In genomic region chrX:47129157-47129878, GRCh38 we compare ENCODE assay signal across 8 cellular contexts. TPM values are rescaled to one million over a fixed set of nuclear protein-coding genes. Genes with fewer than 3 reads are reported as not detected.
DNase-seq lines count a peak whose midpoint lies in the region; ATAC-seq, FAIRE-seq and TF ChIP-seq lines count a peak whose summit lies in the region.

No MANE protein-coding gene starts in this region.

- ATAC-seq in naive thymus-derived CD8-positive, alpha-beta T cell, result peak; percentile 98
- ATAC-seq in stimulated activated naive B cell treated with anti-CD40 and anti-IgM and Interleukin-4, amounts not matched to agents 10 μg/mL and 1 μg/mL and 100 μg/mL, for 72 hours (replicated peaks), result peak; percentile 98 to 99

- H3K4me3 ChIP-seq in DOHH2 (ENCODE audit: low read length) (peak overlapping the region; percentile 91), GM23248 (peak overlapping the region; percentile 87), Karpas-422 (ENCODE audit: low read length) (peak overlapping the region; percentile 78), fibroblast of mammary gland (ENCODE audit: control insufficient read depth, low read depth, low read length) (peak overlapping the region; percentile 68)

- peaks cover 0 to 2% (median 0%) of the 10 kb centered on the region in 9 donors for H3K9me3 Mint-ChIP-seq in naive thymus-derived CD8-positive, alpha-beta T cell
- H3K9me3 Mint-ChIP-seq in stimulated activated naive B cell treated with anti-CD40 and anti-IgM and Interleukin-4, amounts not matched to agents 10 μg/mL and 1 μg/mL and 100 μg/mL, for 72 hours, result no peaks in the 10 kb centered on the region

- H2AFZ ChIP-seq in GM23248, result peak overlapping the region; percentile 99
- H2AFZ ChIP-seq in Karpas-422 (ENCODE audit: low read length), result peak overlapping the region; percentile 87

- TF ChIP-seq CTCF in DOHH2 (IDR thresholded peaks at IDR 0.05; ENCODE audit: low read depth, low read length, poor library complexity, severe bottlenecking), result no peak
- no peak for TF ChIP-seq CTCF in fibroblast of mammary gland (conservative IDR thresholded peaks at IDR 0.05; ENCODE audit: control insufficient read depth, insufficient read depth, low read depth, low read length)

- H3K9me3 ChIP-seq in DOHH2 (ENCODE audit: control insufficient read depth, insufficient read depth, low read length) (no peaks in the 10 kb centered on the region), GM23248 (ENCODE audit: low read depth) (no peaks in the 10 kb centered on the region), Karpas-422 (ENCODE audit: low read length) (no peaks in the 10 kb centered on the region)

- H3F3A ChIP-seq in DOHH2 (ENCODE audit: control insufficient read depth, insufficient read depth) (no peaks in the 10 kb centered on the region), GM23248 (ENCODE audit: insufficient read depth) (no peaks in the 10 kb centered on the region)

- H4K20me1 ChIP-seq in DOHH2 (ENCODE audit: control insufficient read depth, insufficient read depth, low read depth, low read length), result no peaks in the 10 kb centered on the region
- no peaks in the 10 kb centered on the region for H4K20me1 ChIP-seq in GM23248 (ENCODE audit: insufficient read depth)
- no peaks in the 10 kb centered on the region for H4K20me1 ChIP-seq in Karpas-422 (ENCODE audit: insufficient read depth, low read depth, low read length)

- H3K27me3 ChIP-seq in DOHH2 (ENCODE audit: control insufficient read depth, low read length) (no peaks in the 10 kb centered on the region), GM23248 (replicated peaks; ENCODE audit: insufficient read depth) (no peaks in the 10 kb centered on the region), Karpas-422 (ENCODE audit: low read length) (no peaks in the 10 kb centered on the region)

- H3K27me3 Mint-ChIP-seq in naive thymus-derived CD8-positive, alpha-beta T cell, result no peaks in the 10 kb centered on the region
- H3K27me3 Mint-ChIP-seq in stimulated activated naive B cell treated with anti-CD40 and anti-IgM and Interleukin-4, amounts not matched to agents 10 μg/mL and 1 μg/mL and 100 μg/mL, for 72 hours, result no peaks in the 10 kb centered on the region

- H3K4me1 ChIP-seq in DOHH2 (ENCODE audit: control insufficient read depth, low read length), result 0 out of 2 replicates have a peak, but pooled peaks cover 3% of the 10 kb centered on the region
- H3K4me1 ChIP-seq in GM23248 (ENCODE audit: insufficient read depth), result no peaks in the 10 kb centered on the region
- H3K4me1 ChIP-seq in Karpas-422 (ENCODE audit: low read length), result no peaks in the 10 kb centered on the region

- peak overlapping the region; percentile 49; the same call in 1 of the 2 replicates for H3K27ac ChIP-seq in DOHH2 (ENCODE audit: low read depth, low read length)
- H3K27ac ChIP-seq in GM23248, result peak overlapping the region; percentile 63
- H3K27ac ChIP-seq in Karpas-422 (ENCODE audit: low read length), result peak overlapping the region; percentile 72

- H3K4me2 ChIP-seq in DOHH2 (ENCODE audit: low read length) (peak overlapping the region; percentile 49), GM23248 (ENCODE audit: unreplicated experiment) (peak overlapping the region; percentile 70), Karpas-422 (ENCODE audit: low read depth, low read length, poor library complexity, severe bottlenecking) (peak overlapping the region; percentile 70)

- no peaks in the 10 kb centered on the region for H3K36me3 Mint-ChIP-seq in naive thymus-derived CD8-positive, alpha-beta T cell
- no peaks in the 10 kb centered on the region for H3K36me3 Mint-ChIP-seq in stimulated activated naive B cell treated with anti-CD40 and anti-IgM and Interleukin-4, amounts not matched to agents 10 μg/mL and 1 μg/mL and 100 μg/mL, for 72 hours

- peak overlapping the region; percentile 92 to 99 (median 96) for H3K4me3 Mint-ChIP-seq in naive thymus-derived CD8-positive, alpha-beta T cell
- peak overlapping the region; percentile 91 to 99 for H3K4me3 Mint-ChIP-seq in stimulated activated naive B cell treated with anti-CD40 and anti-IgM and Interleukin-4, amounts not matched to agents 10 μg/mL and 1 μg/mL and 100 μg/mL, for 72 hours

- peak overlapping the region; percentile 90 to 98 (median 96) for H3K27ac Mint-ChIP-seq in naive thymus-derived CD8-positive, alpha-beta T cell
- H3K27ac Mint-ChIP-seq in stimulated activated naive B cell treated with anti-CD40 and anti-IgM and Interleukin-4, amounts not matched to agents 10 μg/mL and 1 μg/mL and 100 μg/mL, for 72 hours, result peak overlapping the region; percentile 92

- H3K36me3 ChIP-seq in DOHH2 (ENCODE audit: control insufficient read depth, low read length) (no peaks in the 10 kb centered on the region), GM23248 (ENCODE audit: low read depth) (no peaks in the 10 kb centered on the region), Karpas-422 (ENCODE audit: insufficient read depth, low read length) (no peaks in the 10 kb centered on the region)

- H3K9me2 ChIP-seq in DOHH2 (replicated peaks; ENCODE audit: control insufficient read depth, low read length), result no peaks in the 10 kb centered on the region
- H3K9me2 ChIP-seq in GM23248 (ENCODE audit: insufficient read depth), result no peaks in the 10 kb centered on the region
- no peaks in the 10 kb centered on the region for H3K9me2 ChIP-seq in Karpas-422 (replicated peaks; ENCODE audit: insufficient read depth, low read length)

- peak; percentile 91 for DNase-seq in GM23248
- peak; percentile 96 for DNase-seq in Karpas-422
- peak; percentile 85 for DNase-seq in RCC 7860 (ENCODE audit: low spot score)
- peak; percentile 63 to 75 for DNase-seq in activated T-helper 1 cell treated with anti-CD3 and anti-CD28 coated beads, Interleukin-2, amount 50 U/mL, for 16 hours (ENCODE audit: low read depth in 1 of 2, low spot score in 1 of 2)
- DNase-seq in fibroblast of mammary gland (ENCODE audit: low read depth), result peak; percentile 95
- peak; percentile 66 to 95 (median 90) for DNase-seq in naive thymus-derived CD8-positive, alpha-beta T cell
- peak; percentile 87 for DNase-seq in stimulated activated naive B cell treated with anti-CD40 and anti-IgM and Interleukin-4, amounts not matched to agents 10 μg/mL and 1 μg/mL and 100 μg/mL, for 72 hours

- H3K9ac ChIP-seq in GM23248 (peak overlapping the region; percentile 84), Karpas-422 (ENCODE audit: low read length) (peak overlapping the region; percentile 73)

- peak; percentile 88 for FAIRE-seq in RCC 7860 (lab: Jason Lieb, UNC)

- H3K4me1 Mint-ChIP-seq in naive thymus-derived CD8-positive, alpha-beta T cell, result peaks cover 0 to 12% (median 2%) of the 10 kb centered on the region in 4 donors
- peaks cover 0 to 4% of the 10 kb centered on the region in 2 donors for H3K4me1 Mint-ChIP-seq in stimulated activated naive B cell treated with anti-CD40 and anti-IgM and Interleukin-4, amounts not matched to agents 10 μg/mL and 1 μg/mL and 100 μg/mL, for 72 hours

- WGBS in GM23248 (ENCODE audit: low coverage in 1 of 2, low lambda C conversion rate in 2 of 2, missing lambda C conversion rate in 2 of 2), 2 experiments, result 0 to 1% methylated on average over 16 to 30 of the region's 31 CpGs

- in situ Hi-C loops in GM23248 (cut with MboI), result no loop called here

- POLR2A ChIA-PET in naive thymus-derived CD8-positive, alpha-beta T cell (lab: Charles Lee), result interaction anchor here (0.6 to 2.3 kb wide), 5 partner anchors 13 to 394 kb away, joined by 3 to 19 read pairs (median 3); partner anchors contain the start of genes CDK16, NDUFB11, RBM10 and USP11

- H3K79me2 ChIP-seq in DOHH2 (ENCODE audit: control insufficient read depth, low read length) (no peaks in the 10 kb centered on the region), GM23248 (ENCODE audit: insufficient read depth) (peaks cover 16% of the 10 kb centered on the region; the same call in 1 of the 2 replicates), Karpas-422 (ENCODE audit: low read length) (0 out of 2 replicates have a peak, but pooled peaks cover 7% of the 10 kb centered on the region)

RNA-seq across cellular contexts. Expression of gene NDUFB11, which starts 15.2 kb away (rescaled TPM):
- 41.7 and 45.7 TPM in 2 replicates for total RNA-seq in GM23248 (2014; rRNA removed; shearing (Covaris generic))
- 123 and 125 TPM in 2 replicates for polyA plus RNA-seq in GM23248 (2016; fragmentation: Nextera tagmentation; extraction: Ambion mirVana)
- 122 and 154 TPM in 2 replicates for total RNA-seq in Karpas-422 (2014; rRNA removed; shearing (Covaris generic); ENCODE audit: low replicate concordance)
- 10 to 100 TPM; 50.6 to 50.8 TPM for total RNA-seq in naive thymus-derived CD8-positive, alpha-beta T cell
- polyA plus RNA-seq in naive thymus-derived CD8-positive, alpha-beta T cell, result 100 to 1,000 TPM; 171 to 185 (median 175) TPM

RNA-seq across cellular contexts. Expression of gene RBM10, which starts 15.7 kb away (rescaled TPM):
- total RNA-seq in GM23248 (2014; rRNA removed; shearing (Covaris generic)), result 40.1 and 40.5 TPM in 2 replicates
- 28.4 and 30.6 TPM in 2 replicates for polyA plus RNA-seq in GM23248 (2016; fragmentation: Nextera tagmentation; extraction: Ambion mirVana)
- 32.5 and 47.0 TPM in 2 replicates for total RNA-seq in Karpas-422 (2014; rRNA removed; shearing (Covaris generic); ENCODE audit: low replicate concordance)
- 10 to 100 TPM; 52.3 to 55.0 TPM for total RNA-seq in naive thymus-derived CD8-positive, alpha-beta T cell
- 10 to 100 TPM; 17.6 to 39.2 (median 27.9) TPM for polyA plus RNA-seq in naive thymus-derived CD8-positive, alpha-beta T cell

RNA-seq across cellular contexts. Expression of gene RGN, which starts 51.1 kb away (rescaled TPM):
- total RNA-seq in GM23248 (2014; rRNA removed; shearing (Covaris generic)), result 1.6 and 6.2 TPM in 2 replicates
- 2.4 and 5.0 TPM in 2 replicates for polyA plus RNA-seq in GM23248 (2016; fragmentation: Nextera tagmentation; extraction: Ambion mirVana)
- not detected in 2 replicates for total RNA-seq in Karpas-422 (2014; rRNA removed; shearing (Covaris generic); ENCODE audit: low replicate concordance)
- total RNA-seq in naive thymus-derived CD8-positive, alpha-beta T cell, result not detected
- not detected for polyA plus RNA-seq in naive thymus-derived CD8-positive, alpha-beta T cell

Comparison
In these comparisons a context has a peak if more than half of its experiments do, and no peak if none do; other contexts are left out.
1. Peak in every context shown above with its lines: DNase-seq, ATAC-seq, H3K4me3 ChIP-seq and H3K27ac ChIP-seq.